In genomic region chr13:35107535-35107934, GRCh38 we compare ENCODE assay signal across 8 cellular contexts.
"Had no signal": no experiment of that assay in that cellular context is flagged by ENCODE, and none has a peak within 500 bp of the region (broad histone marks: within the 10 kb centered on the region; RNA-seq: fewer than 3 reads in every experiment).

No MANE protein-coding gene starts in this region.

- ATAC-seq: HepG2, K562 had no signal

- H3K4me2 ChIP-seq: KMS-11 had no signal

- H3K9ac ChIP-seq: KMS-11 had no signal

- DNase-seq: IMR-90, KBM-7, KG1 had no signal

- H3K4me3 ChIP-seq: K562 had no signal

- H3K27ac ChIP-seq: HL-60, KMS-11 had no signal

- FAIRE-seq: HepG2, HTR-8/SVneo, K562 had no signal
